Comparison of ENCODE assay signal across 1 cellular context in genomic region chr7:143305423-143306070, GRCh38.
TF ChIP-seq lines count a peak whose summit lies in the region.

No MANE protein-coding gene starts in this region.

TF ChIP-seq in HCT116, 20 proteins besides CTCF, POLR2A, EP300 and RAD21 (continued from another document):
- TF ChIP-seq SRF (IDR thresholded peaks at IDR 0.05; ENCODE audit: low read depth): no peak
- no peak for TF ChIP-seq ATF3 (IDR thresholded peaks at IDR 0.05)
- no peak for TF ChIP-seq ELF1 (IDR thresholded peaks at IDR 0.05; ENCODE audit: borderline replicate concordance, low read depth)
- TF ChIP-seq FOSL1 (IDR thresholded peaks at IDR 0.05; ENCODE audit: low read depth): no peak
- no peak for TF ChIP-seq ZFX (IDR thresholded peaks at IDR 0.05)
- no peak for TF ChIP-seq CEBPB (IDR thresholded peaks at IDR 0.05; ENCODE audit: low read depth)
- TF ChIP-seq ZNF274 (IDR thresholded peaks at IDR 0.05; ENCODE audit: low read depth, low read length): no peak
- TF ChIP-seq CBX3 (IDR thresholded peaks at IDR 0.05; ENCODE audit: low read depth): no peak
- TF ChIP-seq REST (IDR thresholded peaks at IDR 0.05; ENCODE audit: low read depth): no peak
- TF ChIP-seq TCF7L2 (IDR thresholded peaks at IDR 0.05; ENCODE audit: borderline replicate concordance, extremely low read depth, insufficient read depth, insufficient read length): no peak
- TF ChIP-seq EZH2 (IDR thresholded peaks at IDR 0.05): no peak
